ENCODE assay signal across 8 cellular contexts in the genomic region with DNA sequence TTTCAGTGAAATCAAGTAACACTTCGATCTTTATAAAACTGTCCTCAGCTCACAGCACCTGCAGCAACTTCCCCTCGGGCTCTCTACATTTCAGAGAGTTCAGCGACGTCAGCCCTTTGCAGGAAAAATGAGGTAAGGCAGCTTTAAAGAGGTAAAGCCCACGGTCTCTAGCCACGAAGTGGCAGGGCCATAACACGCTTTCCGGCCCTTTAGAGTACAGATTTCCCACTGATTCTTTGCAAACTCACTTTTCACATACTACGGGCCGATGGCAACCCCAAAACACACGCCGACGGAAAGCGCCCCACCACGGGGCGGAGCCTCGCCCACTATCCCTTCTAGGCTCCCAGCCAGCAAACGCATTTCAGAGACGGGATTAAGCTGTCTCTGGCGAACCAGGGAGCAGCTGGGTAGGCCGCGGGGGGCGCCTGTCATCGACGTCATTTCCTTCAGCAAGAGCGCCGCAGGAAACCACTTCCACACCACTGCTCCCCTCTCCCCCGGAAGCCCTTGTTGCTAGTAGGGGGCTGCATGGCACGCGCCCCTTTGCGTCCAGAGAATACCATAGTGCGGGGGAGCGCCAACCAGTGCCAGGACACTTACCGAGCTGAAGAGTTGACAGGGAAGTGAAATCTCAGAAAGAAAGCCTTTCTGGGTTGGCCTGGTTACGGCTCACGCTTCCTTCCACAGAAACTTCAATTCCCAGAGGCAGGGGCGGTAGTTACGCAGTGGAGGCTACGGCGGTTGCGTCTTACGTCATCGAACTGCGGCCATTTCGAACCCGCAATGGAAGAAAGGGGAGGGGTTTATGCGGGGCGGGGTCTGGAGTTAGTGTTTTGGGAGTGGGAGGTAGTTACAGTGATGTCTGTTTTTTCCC. TPM values are rescaled to one million over a fixed set of nuclear protein-coding genes. Genes with fewer than 3 reads are reported as not detected.
A peak's percentile ranks its signal among the peaks of the same experiment; 100 is the strongest.
DNase-seq lines count a peak whose midpoint lies in the region; ATAC-seq and TF ChIP-seq lines count a peak whose summit lies in the region.

A gene with protein sequence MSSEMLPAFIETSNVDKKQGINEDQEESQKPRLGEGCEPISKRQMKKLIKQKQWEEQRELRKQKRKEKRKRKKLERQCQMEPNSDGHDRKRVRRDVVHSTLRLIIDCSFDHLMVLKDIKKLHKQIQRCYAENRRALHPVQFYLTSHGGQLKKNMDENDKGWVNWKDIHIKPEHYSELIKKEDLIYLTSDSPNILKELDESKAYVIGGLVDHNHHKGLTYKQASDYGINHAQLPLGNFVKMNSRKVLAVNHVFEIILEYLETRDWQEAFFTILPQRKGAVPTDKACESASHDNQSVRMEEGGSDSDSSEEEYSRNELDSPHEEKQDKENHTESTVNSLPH (minus strand): TSS at position 730 of the 877 bp plus-strand sequence. CDS start 4,701 bp downstream, outside the sequence.

- peaks cover 3 to 5% of the 10 kb centered on the region in 2 donors for H3K4me1 ChIP-seq in thyroid gland

- DNase-seq in GM10248 (ENCODE audit: extremely low spot score) (peak; percentile 91), NCI-H1105 (lab: John Stamatoyannopoulos, UW) (peak; percentile 85), SKM-1 treated with dmso at 0.1 percent for 144 hours (lab: John Stamatoyannopoulos, UW; ENCODE audit: unreplicated experiment) (peak; percentile 94), head of caudate nucleus (peak; percentile 95 to 99 (median 98)), osteocyte (ENCODE audit: extremely low spot score, unreplicated experiment) (peak; percentile 98), thyroid gland (peak; percentile 99)
- peak; percentile 91 for DNase-seq in activated naive CD8-positive, alpha-beta T cell treated with anti-CD3 and anti-CD28 coated beads, Interleukin-2, amount 50 U/mL, for 16 hours (ENCODE audit: low read depth, low spot score)

- H3K27ac ChIP-seq in thyroid gland: peak within 1 kb of the TSS; percentile 94 to 96 (median 96)

- intact Hi-C loops in head of caudate nucleus (cut with DNase I): loop anchor here (2.0 to 10.0 kb wide), 2 partner anchors 331 to 383 kb away; a partner anchor contains a TSS
- intact Hi-C loops in thyroid gland (cut with DNase I): loop anchor here (5.0 kb wide), 2 partner anchors 329 to 384 kb away; a partner anchor contains a TSS

- POLR2A ChIA-PET in GM10248 (lab: Yijun Ruan, JAX): interaction anchor here (0.6 to 0.9 kb wide), 2 partner anchors 331 to 385 kb away, joined by 3 to 4 read pairs; no protein-coding TSS in a partner anchor

- WGBS in thyroid gland, 2 donors: 0% methylated on average over 37 to 44 of the region's 48 CpGs

- CTCF ChIA-PET in GM10248 (lab: Yijun Ruan, JAX): interaction anchor here (0.7 to 3.5 kb wide), 14 partner anchors 9 to 384 kb away, joined by 3 to 30 read pairs (median 4); a partner anchor contains a TSS

- H3K4me3 Mint-ChIP-seq in osteocyte (ENCODE audit: unreplicated experiment): peak within 1 kb of the TSS; percentile 95

- H3K9me3 ChIP-seq in thyroid gland: no peaks in the 10 kb centered on the region

- peak; percentile 91 for ATAC-seq in HG02623 (IDR thresholded peaks at IDR 0.05; ENCODE audit: unreplicated experiment)

- H3K4me3 ChIP-seq in thyroid gland (replicated peaks in 1 of 3): peak within 1 kb of the TSS; percentile 12 to 56 (median 48)

- H3K27ac Mint-ChIP-seq in osteocyte (ENCODE audit: unreplicated experiment): peak within 1 kb of the TSS; percentile 99

- no peaks in the 10 kb centered on the region for H3K27me3 ChIP-seq in thyroid gland

- no peaks in the 10 kb centered on the region for H3K36me3 ChIP-seq in thyroid gland

- H3K27me3 Mint-ChIP-seq in osteocyte (ENCODE audit: unreplicated experiment): peaks cover 28% of the 10 kb centered on the region

- peak in 1 of 2 donors; percentile 83 for TF ChIP-seq POLR2A in thyroid gland (IDR thresholded peaks at IDR 0.05)

- H3K9me3 Mint-ChIP-seq in osteocyte (ENCODE audit: unreplicated experiment): no peaks in the 10 kb centered on the region

- no peaks in the 10 kb centered on the region for H3K36me3 Mint-ChIP-seq in osteocyte (ENCODE audit: unreplicated experiment)

- H3K4me1 Mint-ChIP-seq in osteocyte (ENCODE audit: unreplicated experiment): peaks cover 17% of the 10 kb centered on the region

- no peak for TF ChIP-seq CTCF in GM10248 (IDR thresholded peaks at IDR 0.05; ENCODE audit: control extremely low read depth, extremely low read depth, low read depth, missing control alignments)
- peak; percentile 16 for TF ChIP-seq CTCF in osteocyte (IDR thresholded peaks at IDR 0.05)
- peak in 3 of 6 experiments; percentile 2 to 24 (median 16) for TF ChIP-seq CTCF in thyroid gland (IDR thresholded peaks at IDR 0.05)

RNA-seq across cellular contexts. Expression of the gene that starts here (rescaled TPM):
- 5.4 and 6.3 TPM in 2 replicates for total RNA-seq in osteocyte
- total RNA-seq in thyroid gland: 10 to 100 TPM in 1 of 4 donors, 1 to 10 TPM in 3; 4.6 to 12.5 (median 6.8) TPM

Comparison
In these comparisons a context has a peak if more than half of its experiments do, and no peak if none do; other contexts are left out.
1. Peak in every context shown above with its lines: DNase-seq, ATAC-seq, H3K4me3 ChIP-seq and H3K27ac ChIP-seq.